ENCODE assay signal across 8 cellular contexts in the genomic region with DNA sequence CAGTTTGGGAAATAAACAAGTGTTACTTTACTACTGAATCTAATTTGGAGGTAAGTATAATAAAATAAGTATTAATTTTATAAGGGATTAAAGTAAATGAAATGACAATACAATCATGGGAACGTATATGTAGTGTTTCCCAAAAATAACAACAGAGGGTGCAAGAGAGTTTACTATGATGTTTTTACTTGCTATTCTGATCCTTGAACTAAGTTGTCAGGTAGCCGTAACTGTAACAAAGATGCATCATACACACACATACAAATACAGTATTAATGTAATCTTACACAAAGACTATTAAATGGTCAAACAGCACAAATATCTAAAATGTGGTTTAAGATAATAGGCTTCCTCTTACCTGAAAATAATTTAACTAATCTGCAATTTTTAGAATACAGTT.
DNase-seq lines count a peak whose midpoint lies in the region; ATAC-seq, FAIRE-seq and TF ChIP-seq lines count a peak whose summit lies in the region.

No MANE protein-coding gene starts in this region.

- 12 to 15% methylated on average over 2 of the region's 2 CpGs for WGBS in esophagus squamous epithelium, 2 donors

- ATAC-seq in HG03066 (IDR thresholded peaks at IDR 0.05; ENCODE audit: low read depth, unreplicated experiment): peak; percentile 55

- no peaks in the 10 kb centered on the region for H3K9me3 ChIP-seq in esophagus squamous epithelium

- DNase-seq in DMS114 treated with DMSO at 0.1 percent for 48 hours (lab: John Stamatoyannopoulos, UW; ENCODE audit: unreplicated experiment) (peak; percentile 44), RCC 7860 (ENCODE audit: low spot score) (peak; percentile 15), esophagus squamous epithelium (lab: John Stamatoyannopoulos, UW) (no peak), pulmonary artery endothelial cell (ENCODE audit: low read depth, low spot score) (peak; percentile 8), T-helper 1 cell (no peak)
- no peak for DNase-seq in activated naive CD8-positive, alpha-beta T cell treated with anti-CD3 and anti-CD28 coated beads for 36 hours
- DNase-seq in activated effector memory CD4-positive, alpha-beta T cell treated with anti-CD3 and anti-CD28 coated beads, Interleukin-2, amount 50 U/mL, for 16 hours: no peak

- no peak overlapping the region for H3K4me3 Mint-ChIP-seq in activated naive CD8-positive, alpha-beta T cell treated with anti-CD3 and anti-CD28 coated beads for 36 hours

- H3K27me3 Mint-ChIP-seq in activated naive CD8-positive, alpha-beta T cell treated with anti-CD3 and anti-CD28 coated beads for 36 hours: no peaks in the 10 kb centered on the region

- H3K36me3 Mint-ChIP-seq in activated naive CD8-positive, alpha-beta T cell treated with anti-CD3 and anti-CD28 coated beads for 36 hours: peaks cover 15% of the 10 kb centered on the region

- no peaks in the 10 kb centered on the region for H3K36me3 ChIP-seq in esophagus squamous epithelium

- TF ChIP-seq CTCF in esophagus squamous epithelium (IDR thresholded peaks at IDR 0.05): peak in 4 of 6 experiments; percentile 15 to 59 (median 27)

- H3K4me1 ChIP-seq in esophagus squamous epithelium: no peaks in the 10 kb centered on the region

- no peak overlapping the region for H3K4me3 ChIP-seq in esophagus squamous epithelium

- H3K27me3 ChIP-seq in esophagus squamous epithelium: no peaks in the 10 kb centered on the region

- peak; percentile 69 for FAIRE-seq in RCC 7860 (lab: Jason Lieb, UNC)

- no peak overlapping the region for H3K27ac Mint-ChIP-seq in activated naive CD8-positive, alpha-beta T cell treated with anti-CD3 and anti-CD28 coated beads for 36 hours

- intact Hi-C loops in esophagus squamous epithelium (cut with DNase I): loop anchor here (5.0 kb wide), 1 partner anchor 401 kb away; no protein-coding TSS in a partner anchor

- no peaks in the 10 kb centered on the region for H3K9me3 Mint-ChIP-seq in activated naive CD8-positive, alpha-beta T cell treated with anti-CD3 and anti-CD28 coated beads for 36 hours

- H3K4me1 Mint-ChIP-seq in activated naive CD8-positive, alpha-beta T cell treated with anti-CD3 and anti-CD28 coated beads for 36 hours: no peaks in the 10 kb centered on the region

- no peak overlapping the region for H3K27ac ChIP-seq in esophagus squamous epithelium

- TF ChIP-seq POLR2A in esophagus squamous epithelium (IDR thresholded peaks at IDR 0.05): no peak

Comparison
In these comparisons a context has a peak if more than half of its experiments do, and no peak if none do; other contexts are left out.
1. DNase-seq: peak in DMS114 treated with DMSO at 0.1 percent for 48 hours (single experiment), RCC 7860 (single experiment) and pulmonary artery endothelial cell (single experiment); none in esophagus squamous epithelium (single experiment), activated naive CD8-positive, alpha-beta T cell treated with anti-CD3 and anti-CD28 coated beads for 36 hours (single experiment), activated effector memory CD4-positive, alpha-beta T cell treated with anti-CD3 and anti-CD28 coated beads, Interleukin-2, amount 50 U/mL, for 16 hours (single experiment) and T-helper 1 cell (0 of 5).